12 cellular contexts compared by ENCODE assay signal in genomic region chr7:149878523-149878921, GRCh38.
"Had no signal": no experiment of that assay in that cellular context is flagged by ENCODE, and none has a peak within 500 bp of the region (broad histone marks: within the 10 kb centered on the region; RNA-seq: fewer than 3 reads in every experiment).

No MANE protein-coding gene starts in this region.

- H3K4me3 Mint-ChIP-seq: activated naive CD4-positive, alpha-beta T cell treated with anti-CD3 and anti-CD28 coated beads, Interleukin-2, amount 10 ng/mL, durations not matched to agents 7 days and 5 days; activated T-helper 1 cell treated with anti-CD3 and anti-CD28 coated beads, Interleukin-12 subunit alpha, Interleukin-12 subunit beta, Interleukin-2, Interleukin-4 antibody, amounts not matched to agents 30 ng/mL and 10 ng/mL and 1 ng/mL, durations not matched to agents 14 hours and 24 hours and 36 hours; nephron had no signal

- H3K9me3 Mint-ChIP-seq: activated naive CD4-positive, alpha-beta T cell treated with anti-CD3 and anti-CD28 coated beads, Interleukin-2, amount 10 ng/mL, durations not matched to agents 7 days and 5 days; activated T-helper 1 cell treated with anti-CD3 and anti-CD28 coated beads, Interleukin-12 subunit alpha, Interleukin-12 subunit beta, Interleukin-2, Interleukin-4 antibody, amounts not matched to agents 30 ng/mL and 10 ng/mL and 1 ng/mL, durations not matched to agents 14 hours and 24 hours and 36 hours; nephron had no signal

- H3K27ac Mint-ChIP-seq: activated naive CD4-positive, alpha-beta T cell treated with anti-CD3 and anti-CD28 coated beads, Interleukin-2, amount 10 ng/mL, durations not matched to agents 7 days and 5 days; activated T-helper 1 cell treated with anti-CD3 and anti-CD28 coated beads, Interleukin-12 subunit alpha, Interleukin-12 subunit beta, Interleukin-2, Interleukin-4 antibody, amounts not matched to agents 30 ng/mL and 10 ng/mL and 1 ng/mL, durations not matched to agents 14 hours and 24 hours and 36 hours; nephron had no signal

- H3K27me3 Mint-ChIP-seq: activated naive CD4-positive, alpha-beta T cell treated with anti-CD3 and anti-CD28 coated beads, Interleukin-2, amount 10 ng/mL, durations not matched to agents 7 days and 5 days had no signal

- ATAC-seq: activated CD4-positive, CD25-positive, alpha-beta regulatory T cell treated with anti-CD3 and anti-CD28 coated beads, Interleukin-2, amount 50 U/mL, for 24 hours; foreskin keratinocyte; mucosa of descending colon had no signal

- DNase-seq: activated CD4-positive, alpha-beta T cell treated with anti-CD3 and anti-CD28 coated beads, Interleukin-2, amount 50 U/mL, for 4 hours; activated naive CD4-positive, alpha-beta T cell treated with anti-CD3 and anti-CD28 coated beads, Interleukin-2, amount 10 ng/mL, durations not matched to agents 7 days and 5 days; amniotic stem cell; brain microvascular endothelial cell; dermis blood vessel endothelial cell; foreskin keratinocyte; mucosa of descending colon; stimulated activated CD4-positive, alpha-beta T cell treated with anti-CD3 and anti-CD28 coated beads, Interleukin-12 subunit alpha, Interleukin-12 subunit beta, amount 100 ng/mL, for 4 hours; stimulated activated naive CD4-positive, alpha-beta T cell had no signal
